1 cellular context compared by ENCODE assay signal in genomic region chr9:84789463-84789830, GRCh38.
TF ChIP-seq lines count a peak whose summit lies in the region.

No MANE protein-coding gene starts in this region.

TF ChIP-seq in GM23338, 12 proteins besides CTCF, POLR2A, EP300 and RAD21 (continued from another document):
- TF ChIP-seq, protein P1, sequence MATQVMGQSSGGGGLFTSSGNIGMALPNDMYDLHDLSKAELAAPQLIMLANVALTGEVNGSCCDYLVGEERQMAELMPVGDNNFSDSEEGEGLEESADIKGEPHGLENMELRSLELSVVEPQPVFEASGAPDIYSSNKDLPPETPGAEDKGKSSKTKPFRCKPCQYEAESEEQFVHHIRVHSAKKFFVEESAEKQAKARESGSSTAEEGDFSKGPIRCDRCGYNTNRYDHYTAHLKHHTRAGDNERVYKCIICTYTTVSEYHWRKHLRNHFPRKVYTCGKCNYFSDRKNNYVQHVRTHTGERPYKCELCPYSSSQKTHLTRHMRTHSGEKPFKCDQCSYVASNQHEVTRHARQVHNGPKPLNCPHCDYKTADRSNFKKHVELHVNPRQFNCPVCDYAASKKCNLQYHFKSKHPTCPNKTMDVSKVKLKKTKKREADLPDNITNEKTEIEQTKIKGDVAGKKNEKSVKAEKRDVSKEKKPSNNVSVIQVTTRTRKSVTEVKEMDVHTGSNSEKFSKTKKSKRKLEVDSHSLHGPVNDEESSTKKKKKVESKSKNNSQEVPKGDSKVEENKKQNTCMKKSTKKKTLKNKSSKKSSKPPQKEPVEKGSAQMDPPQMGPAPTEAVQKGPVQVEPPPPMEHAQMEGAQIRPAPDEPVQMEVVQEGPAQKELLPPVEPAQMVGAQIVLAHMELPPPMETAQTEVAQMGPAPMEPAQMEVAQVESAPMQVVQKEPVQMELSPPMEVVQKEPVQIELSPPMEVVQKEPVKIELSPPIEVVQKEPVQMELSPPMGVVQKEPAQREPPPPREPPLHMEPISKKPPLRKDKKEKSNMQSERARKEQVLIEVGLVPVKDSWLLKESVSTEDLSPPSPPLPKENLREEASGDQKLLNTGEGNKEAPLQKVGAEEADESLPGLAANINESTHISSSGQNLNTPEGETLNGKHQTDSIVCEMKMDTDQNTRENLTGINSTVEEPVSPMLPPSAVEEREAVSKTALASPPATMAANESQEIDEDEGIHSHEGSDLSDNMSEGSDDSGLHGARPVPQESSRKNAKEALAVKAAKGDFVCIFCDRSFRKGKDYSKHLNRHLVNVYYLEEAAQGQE (IDR thresholded peaks at IDR 0.05; ENCODE audit: unreplicated experiment): no peak
- no peak for TF ChIP-seq JUNB (IDR thresholded peaks at IDR 0.05; ENCODE audit: unreplicated experiment)
- no peak for TF ChIP-seq STAT1 (IDR thresholded peaks at IDR 0.05; ENCODE audit: unreplicated experiment)
